In genomic region chr21:33028759-33029511, GRCh38 we compare ENCODE assay signal across 10 cellular contexts. TPM values are rescaled to one million over a fixed set of nuclear protein-coding genes. Genes with fewer than 3 reads are reported as not detected.
DNase-seq lines count a peak whose midpoint lies in the region; ATAC-seq and TF ChIP-seq lines count a peak whose summit lies in the region.
"Had no signal": no experiment of that assay in that cellular context is flagged by ENCODE, and none has a peak within 500 bp of the region (broad histone marks: within the 10 kb centered on the region; RNA-seq: fewer than 3 reads in every experiment).

No MANE protein-coding gene starts in this region.

- intact Hi-C loops in left ventricle myocardium inferior (cut with micrococcal nuclease): no loop called here
- intact Hi-C loops in cardiac septum (cut with DNase I): no loop called here
- intact Hi-C loops in activated naive CD4-positive, alpha-beta T cell treated with anti-CD3 and anti-CD28 coated beads for 36 hours (cut with micrococcal nuclease): loop anchor here (10.0 kb wide), 1 partner anchor 96 kb away; no protein-coding TSS in a partner anchor

- ATAC-seq in naive thymus-derived CD8-positive, alpha-beta T cell: peak; percentile 61 to 69
- ATAC-seq in GM18873 (IDR thresholded peaks at IDR 0.05; ENCODE audit: low FRiP score, unreplicated experiment): no peak
- no peak for ATAC-seq in HG03108 (IDR thresholded peaks at IDR 0.05; ENCODE audit: unreplicated experiment)

- POLR2A ChIA-PET in naive thymus-derived CD8-positive, alpha-beta T cell (lab: Charles Lee): no interaction called here

- H3K9me3 ChIP-seq in left ventricle myocardium inferior (replicated peaks): no peaks in the 10 kb centered on the region

- no peak overlapping the region for H3K27ac ChIP-seq in left ventricle myocardium inferior (replicated peaks)

- H3K4me3 ChIP-seq in left ventricle myocardium inferior: peak overlapping the region; percentile 34

- peaks cover 100% of the 10 kb centered on the region for H3K27me3 ChIP-seq in left ventricle myocardium inferior (ENCODE audit: low read depth)

- H3K36me3 Mint-ChIP-seq in activated naive CD4-positive, alpha-beta T cell treated with anti-CD3 and anti-CD28 coated beads for 36 hours (ENCODE audit: low read depth): no peaks in the 10 kb centered on the region
- peaks cover 0 to 3% (median 0%) of the 10 kb centered on the region in 3 donors for H3K36me3 Mint-ChIP-seq in naive thymus-derived CD8-positive, alpha-beta T cell
- H3K36me3 Mint-ChIP-seq in type B pancreatic cell: no peaks in the 10 kb centered on the region

- H3K4me1 Mint-ChIP-seq in activated naive CD4-positive, alpha-beta T cell treated with anti-CD3 and anti-CD28 coated beads for 36 hours (ENCODE audit: low read depth): peaks cover 44% of the 10 kb centered on the region
- peaks cover 21 to 46% (median 41%) of the 10 kb centered on the region in 4 donors for H3K4me1 Mint-ChIP-seq in naive thymus-derived CD8-positive, alpha-beta T cell
- H3K4me1 Mint-ChIP-seq in type B pancreatic cell (ENCODE audit: unreplicated experiment): peaks cover 6% of the 10 kb centered on the region

- H3K27me3 Mint-ChIP-seq in activated naive CD4-positive, alpha-beta T cell treated with anti-CD3 and anti-CD28 coated beads for 36 hours (ENCODE audit: low read depth): peaks cover 70% of the 10 kb centered on the region
- peaks cover 33 to 82% (median 65%) of the 10 kb centered on the region in 5 donors for H3K27me3 Mint-ChIP-seq in naive thymus-derived CD8-positive, alpha-beta T cell
- peaks cover 90% of the 10 kb centered on the region for H3K27me3 Mint-ChIP-seq in type B pancreatic cell

- H3K4me1 ChIP-seq in left ventricle myocardium inferior: peaks cover 57% of the 10 kb centered on the region

- H3K9me3 Mint-ChIP-seq in activated naive CD4-positive, alpha-beta T cell treated with anti-CD3 and anti-CD28 coated beads for 36 hours: no peaks in the 10 kb centered on the region
- peaks cover 0 to under 1% (median 0%) of the 10 kb centered on the region in 9 donors for H3K9me3 Mint-ChIP-seq in naive thymus-derived CD8-positive, alpha-beta T cell
- H3K9me3 Mint-ChIP-seq in type B pancreatic cell: no peaks in the 10 kb centered on the region

- no peak for TF ChIP-seq CTCF in left ventricle myocardium inferior (IDR thresholded peaks at IDR 0.05; ENCODE audit: borderline replicate concordance)
- no peak for TF ChIP-seq CTCF in type B pancreatic cell (conservative IDR thresholded peaks at IDR 0.05)

- DNase-seq in left ventricle myocardium inferior (no peak), cardiac septum (ENCODE audit: low spot score) (no peak), type B pancreatic cell (ENCODE audit: extremely low spot score, unreplicated experiment) (no peak), NCI-H1436 treated with DMSO at 0.1 percent for 48 hours (lab: John Stamatoyannopoulos, UW) (no peak)
- DNase-seq in activated naive CD4-positive, alpha-beta T cell treated with anti-CD3 and anti-CD28 coated beads for 36 hours: peak; percentile 57
- peak in 1 of 10 donors; percentile 17 for DNase-seq in naive thymus-derived CD8-positive, alpha-beta T cell
- DNase-seq: Calu3 had no signal

- peak overlapping the region; percentile 50 for H3K4me3 Mint-ChIP-seq in activated naive CD4-positive, alpha-beta T cell treated with anti-CD3 and anti-CD28 coated beads for 36 hours
- peak overlapping the region; percentile 47 to 86 (median 70) for H3K4me3 Mint-ChIP-seq in naive thymus-derived CD8-positive, alpha-beta T cell
- H3K4me3 Mint-ChIP-seq in type B pancreatic cell: peak overlapping the region; percentile 62

- no peak overlapping the region for H3K27ac Mint-ChIP-seq in activated naive CD4-positive, alpha-beta T cell treated with anti-CD3 and anti-CD28 coated beads for 36 hours
- H3K27ac Mint-ChIP-seq in naive thymus-derived CD8-positive, alpha-beta T cell: peak overlapping the region in 1 of 10 donors; percentile 57
- H3K27ac Mint-ChIP-seq in type B pancreatic cell: no peak overlapping the region

- H3K36me3 ChIP-seq in left ventricle myocardium inferior: no peaks in the 10 kb centered on the region

- CTCF ChIA-PET in activated naive CD4-positive, alpha-beta T cell treated with anti-CD3 and anti-CD28 coated beads for 36 hours (lab: Charles Lee): no interaction called here

RNA-seq across cellular contexts. Expression of gene OLIG2, which starts 3.2 kb away (rescaled TPM):
- total RNA-seq in left ventricle myocardium inferior: not detected
- total RNA-seq in cardiac septum: not detected
- not detected for total RNA-seq in activated naive CD4-positive, alpha-beta T cell treated with anti-CD3 and anti-CD28 coated beads for 36 hours
- not detected for total RNA-seq in naive thymus-derived CD8-positive, alpha-beta T cell
- not detected for polyA plus RNA-seq in naive thymus-derived CD8-positive, alpha-beta T cell
- 1.4 TPM in 1 of 2 replicates, not detected in the other for total RNA-seq in type B pancreatic cell (ENCODE audit: low replicate concordance)
- total RNA-seq: Calu3, pulmonary artery endothelial cell had no signal

RNA-seq across cellular contexts. Expression of gene OLIG1, which starts 41.0 kb away (rescaled TPM):
- total RNA-seq in left ventricle myocardium inferior (0.22 TPM), cardiac septum (0.32 TPM), type B pancreatic cell (ENCODE audit: low replicate concordance) (2.0 and 2.8 TPM in 2 replicates)
- total RNA-seq in activated naive CD4-positive, alpha-beta T cell treated with anti-CD3 and anti-CD28 coated beads for 36 hours: not detected
- not detected for total RNA-seq in naive thymus-derived CD8-positive, alpha-beta T cell
- polyA plus RNA-seq in naive thymus-derived CD8-positive, alpha-beta T cell: not detected
- total RNA-seq: Calu3, pulmonary artery endothelial cell had no signal

Comparison
In these comparisons a context has a peak if more than half of its experiments do, and no peak if none do; other contexts are left out.
1. ATAC-seq: peak in naive thymus-derived CD8-positive, alpha-beta T cell (2 of 2); none in GM18873 (single experiment) and HG03108 (single experiment).
2. Peak in every context shown above with its lines, with median percentiles within 50 percentile points of each other: H3K4me3 Mint-ChIP-seq.